Comparison of ENCODE assay signal across 7 cellular contexts in genomic region chr17:77494664-77495435, GRCh38.
DNase-seq lines count a peak whose midpoint lies in the region; ATAC-seq and TF ChIP-seq lines count a peak whose summit lies in the region.

No MANE protein-coding gene starts in this region.

- peak; percentile 55 for ATAC-seq in activated naive CD8-positive, alpha-beta T cell treated with anti-CD3 and anti-CD28 coated beads, Interleukin-2, amount 10 ng/mL, durations not matched to agents 7 days and 5 days (ENCODE audit: low read depth)
- ATAC-seq in heart left ventricle (peak; percentile 36 to 73 (median 70)), GM18861 (IDR thresholded peaks at IDR 0.05; ENCODE audit: unreplicated experiment) (no peak)

- no peak overlapping the region for H3K9ac ChIP-seq in rectal smooth muscle tissue (ENCODE audit: low read length)

- peak; percentile 94 for TF ChIP-seq CTCF in GM12872 (IDR thresholded peaks at IDR 0.05; ENCODE audit: insufficient read depth, low read depth, low read length)
- peak; percentile 97 to 100 (median 98) for TF ChIP-seq CTCF in heart left ventricle (IDR thresholded peaks at IDR 0.05)

- POLR2A ChIA-PET in activated naive CD8-positive, alpha-beta T cell treated with anti-CD3 and anti-CD28 coated beads, Interleukin-2, amount 10 ng/mL, durations not matched to agents 7 days and 5 days (lab: Charles Lee) = interaction anchor here (0.9 to 1.7 kb wide), 10 partner anchors 50 to 464 kb away, joined by 3 to 8 read pairs (median 4); partner anchors contain the start of gene TNRC6C

- H3K36me3 Mint-ChIP-seq in activated naive CD8-positive, alpha-beta T cell treated with anti-CD3 and anti-CD28 coated beads, Interleukin-2, amount 10 ng/mL, durations not matched to agents 7 days and 5 days = peaks cover 15% of the 10 kb centered on the region

- TF ChIP-seq POLR2A in heart left ventricle (IDR thresholded peaks at IDR 0.05) = no peak

- H3K4me3 Mint-ChIP-seq in activated naive CD8-positive, alpha-beta T cell treated with anti-CD3 and anti-CD28 coated beads, Interleukin-2, amount 10 ng/mL, durations not matched to agents 7 days and 5 days = no peak overlapping the region

- H3K27ac Mint-ChIP-seq in activated naive CD8-positive, alpha-beta T cell treated with anti-CD3 and anti-CD28 coated beads, Interleukin-2, amount 10 ng/mL, durations not matched to agents 7 days and 5 days = peak overlapping the region; percentile 64

- H3K4me3 ChIP-seq in heart left ventricle (no peak overlapping the region), rectal smooth muscle tissue (ENCODE audit: low read length) (no peak overlapping the region)

- H3K4me1 ChIP-seq in heart left ventricle (peaks cover 0 to 32% (median 18%) of the 10 kb centered on the region in 12 donors), rectal smooth muscle tissue (ENCODE audit: control insufficient read depth, insufficient read depth, low read length) (peaks cover 10% of the 10 kb centered on the region)

- peak overlapping the region in 2 of 12 donors; percentile 15 to 76 for H3K27ac ChIP-seq in heart left ventricle
- H3K27ac ChIP-seq in rectal smooth muscle tissue (ENCODE audit: low read depth, low read length) = peak overlapping the region; percentile 38

- DNase-seq in KG1 (lab: John Stamatoyannopoulos, UW) (peak; percentile 25), SW 1271 (lab: John Stamatoyannopoulos, UW) (peak; percentile 32 to 64), heart left ventricle (peak; percentile 72 to 89 (median 78))
- peak; percentile 83 for DNase-seq in activated naive CD8-positive, alpha-beta T cell treated with anti-CD3 and anti-CD28 coated beads, Interleukin-2, amount 10 ng/mL, durations not matched to agents 7 days and 5 days

- intact Hi-C loops in heart left ventricle (cut with DNase I) = loop anchor here (1.0 to 10.0 kb wide), 12 partner anchors 43 to 410 kb away; no protein-coding TSS in a partner anchor

- H3K36me3 ChIP-seq in heart left ventricle = peaks cover 0 to 97% (median 53%) of the 10 kb centered on the region in 9 donors
- peaks cover 17% of the 10 kb centered on the region for H3K36me3 ChIP-seq in rectal smooth muscle tissue (ENCODE audit: control insufficient read depth, insufficient read depth, low read length)

- H3K4me1 Mint-ChIP-seq in activated naive CD8-positive, alpha-beta T cell treated with anti-CD3 and anti-CD28 coated beads, Interleukin-2, amount 10 ng/mL, durations not matched to agents 7 days and 5 days = peaks cover 7% of the 10 kb centered on the region

- H3K9me3 Mint-ChIP-seq in activated naive CD8-positive, alpha-beta T cell treated with anti-CD3 and anti-CD28 coated beads, Interleukin-2, amount 10 ng/mL, durations not matched to agents 7 days and 5 days = no peaks in the 10 kb centered on the region

- 26 to 36% (median 30%) methylated on average over 15 to 18 of the region's 18 CpGs for WGBS in heart left ventricle, 4 donors

- H3K27me3 ChIP-seq in heart left ventricle (no peaks in the 10 kb centered on the region), rectal smooth muscle tissue (ENCODE audit: control insufficient read depth, insufficient read depth, low read length) (no peaks in the 10 kb centered on the region)

- H3K27me3 Mint-ChIP-seq in activated naive CD8-positive, alpha-beta T cell treated with anti-CD3 and anti-CD28 coated beads, Interleukin-2, amount 10 ng/mL, durations not matched to agents 7 days and 5 days = no peaks in the 10 kb centered on the region

- H3K9me3 ChIP-seq in heart left ventricle = no peaks in the 10 kb centered on the region

Comparison
In these comparisons a context has a peak if more than half of its experiments do, and no peak if none do; other contexts are left out.
1. DNase-seq: peak in every context shown above with its lines; median percentile 83 in activated naive CD8-positive, alpha-beta T cell treated with anti-CD3 and anti-CD28 coated beads, Interleukin-2, amount 10 ng/mL, durations not matched to agents 7 days and 5 days; 78 in heart left ventricle; 48 in SW 1271; 25 in KG1.